Comparison of ENCODE assay signal across 8 cellular contexts in the genomic region with DNA sequence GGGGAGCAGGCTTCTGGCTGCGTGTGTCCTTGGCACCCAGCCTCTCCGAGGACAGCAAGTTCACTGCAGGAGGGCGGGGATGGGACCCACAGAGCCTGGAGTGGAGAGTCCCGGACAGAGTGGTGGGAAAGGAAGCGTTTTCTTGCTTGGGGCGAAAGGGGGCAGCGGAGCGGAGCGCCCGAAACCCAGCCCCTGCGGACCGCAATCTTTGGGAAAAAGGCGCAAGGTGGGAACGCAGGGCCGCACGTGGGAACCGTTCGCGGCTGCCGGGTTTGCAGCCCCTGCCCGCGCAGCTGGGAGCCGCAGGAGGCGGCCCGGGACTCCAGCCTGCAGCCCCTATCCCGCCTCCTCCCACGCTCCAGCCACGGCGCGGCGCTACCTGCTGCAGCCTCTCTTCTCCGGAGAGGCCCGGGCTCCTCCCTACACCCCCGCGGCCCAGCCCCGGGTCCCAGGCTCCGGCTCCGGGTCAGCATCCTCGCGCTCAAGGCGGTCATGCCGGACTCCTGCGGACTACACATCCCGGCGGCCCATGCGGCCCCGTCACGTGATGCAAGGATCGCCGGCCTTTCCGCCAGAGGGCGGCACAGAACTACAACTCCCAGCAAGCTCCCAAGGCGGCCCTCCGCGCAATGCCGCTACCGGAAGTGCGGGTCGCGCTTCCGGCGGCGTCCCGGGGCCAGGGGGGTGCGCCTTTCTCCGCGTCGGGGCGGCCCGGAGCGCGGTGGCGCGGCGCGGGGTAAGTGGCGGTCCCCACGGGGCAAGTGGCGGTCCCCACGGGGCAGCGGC. TPM values are rescaled to one million over a fixed set of nuclear protein-coding genes. Genes with fewer than 3 reads are reported as not detected.
DNase-seq lines count a peak whose midpoint lies in the region; ATAC-seq, FAIRE-seq and TF ChIP-seq lines count a peak whose summit lies in the region.

A gene (minus strand): TSS at position 505 of the 786 bp plus-strand sequence. CDS start 11 bp downstream, at position 494.
A gene (plus strand): TSS at position 656 of the 786 bp plus-strand sequence. CDS start 631 bp downstream, outside the sequence.

- no peaks in the 10 kb centered on the region for H4K20me1 ChIP-seq in keratinocyte (ENCODE audit: control insufficient read depth, extremely low read depth, insufficient read depth, low read length)

- peak within 1 kb of the TSS; percentile 82 for H3K9ac ChIP-seq in keratinocyte (ENCODE audit: control insufficient read depth, extremely low read depth, insufficient read depth, low read length)

- peak within 1 kb of the TSS; percentile 88 for H3K4me3 Mint-ChIP-seq in central memory CD8-positive, alpha-beta T cell

- DNase-seq in AG09319 (ENCODE audit: extremely low read depth, low read depth) = peak; percentile 87
- peak; percentile 91 for DNase-seq in NCI-H345 treated with DMSO at 0.1 percent for 48 hours (lab: John Stamatoyannopoulos, UW; ENCODE audit: unreplicated experiment)
- peak; percentile 88 for DNase-seq in activated CD4-positive, CD25-positive, alpha-beta regulatory T cell treated with anti-CD3 and anti-CD28 coated beads, Interleukin-2, amount 50 U/mL, for 16 hours (ENCODE audit: low read depth, low spot score)
- peak; percentile 81 to 83 for DNase-seq in central memory CD8-positive, alpha-beta T cell (ENCODE audit: low spot score in 2 of 2)
- DNase-seq in keratinocyte (ENCODE audit: low read depth, low spot score) = peak; percentile 77
- DNase-seq in stimulated activated CD4-positive, alpha-beta T cell treated with anti-CD3 and anti-CD28 coated beads, Interleukin-15, amount 100 ng/mL, for 1 hour (ENCODE audit: low read depth in 1 of 2, low spot score in 1 of 2) = peak; percentile 83 to 89

- peak; percentile 74 for FAIRE-seq in keratinocyte (lab: Jason Lieb, UNC)

- H3K79me2 ChIP-seq in keratinocyte (ENCODE audit: control insufficient read depth, insufficient read depth, low read length) = peaks cover 12% of the 10 kb centered on the region

- no peaks in the 10 kb centered on the region for H3K27me3 Mint-ChIP-seq in central memory CD8-positive, alpha-beta T cell

- peak within 1 kb of the TSS; percentile 78 for H2AFZ ChIP-seq in keratinocyte (ENCODE audit: control insufficient read depth, low read length)

- H3K4me3 ChIP-seq in keratinocyte (ENCODE audit: control insufficient read depth in 2 of 3, extremely low read depth in 1 of 3, insufficient read depth in 2 of 3, low read depth in 1 of 3, low read length in 3 of 3) = peak within 1 kb of the TSS; percentile 77 to 89 (median 84)

- peaks cover 24% of the 10 kb centered on the region for H3K4me1 Mint-ChIP-seq in central memory CD8-positive, alpha-beta T cell

- H3K27ac ChIP-seq in keratinocyte (ENCODE audit: control insufficient read depth, insufficient read depth, low read length) = peak within 1 kb of the TSS; percentile 8

- no peaks in the 10 kb centered on the region for H3K9me1 ChIP-seq in keratinocyte (ENCODE audit: control insufficient read depth, extremely low read depth, insufficient read depth, low read length)

- TF ChIP-seq CTCF in AG09319 (IDR thresholded peaks at IDR 0.05; ENCODE audit: low read depth, low read length) = peak; percentile 23
- TF ChIP-seq CTCF in keratinocyte (optimal IDR thresholded peaks at IDR 0.05 in 1 of 3, IDR thresholded peaks at IDR 0.05 in 1 of 3, conservative IDR thresholded peaks at IDR 0.05 in 1 of 3; ENCODE audit: extremely low read depth in 1 of 3, insufficient read depth in 2 of 3, low read length in 3 of 3) = peak in 2 of 3 experiments; percentile 9 to 61

- peaks cover 16% of the 10 kb centered on the region for H3K36me3 Mint-ChIP-seq in central memory CD8-positive, alpha-beta T cell (ENCODE audit: insufficient read depth)

- peak; percentile 89 for ATAC-seq in GM18909 (IDR thresholded peaks at IDR 0.05; ENCODE audit: poor library complexity, unreplicated experiment)
- peak; percentile 91 for ATAC-seq in HG03175 (IDR thresholded peaks at IDR 0.05; ENCODE audit: unreplicated experiment)
- ATAC-seq in central memory CD8-positive, alpha-beta T cell (replicated peaks; ENCODE audit: extremely low read depth, poor library complexity, severe bottlenecking) = peak; percentile 97

- dilution Hi-C loops in keratinocyte (cut with MboI; ENCODE audit: extremely low pct_ligation_motif_present, low sequenced_read_pairs) = no loop called here

- H3K9me3 Mint-ChIP-seq in central memory CD8-positive, alpha-beta T cell = no peaks in the 10 kb centered on the region

- H3K4me2 ChIP-seq in keratinocyte (ENCODE audit: control insufficient read depth, extremely low read depth, insufficient read depth, low read depth, low read length) = peak within 1 kb of the TSS; percentile 98

- H3K36me3 ChIP-seq in keratinocyte (ENCODE audit: control insufficient read depth in 2 of 2, extremely low read depth in 1 of 2, insufficient read depth in 2 of 2, low read length in 2 of 2) = peaks cover 4 to 6% of the 10 kb centered on the region in 2 experiments

- H3K27me3 ChIP-seq in keratinocyte (ENCODE audit: control insufficient read depth, extremely low read depth, insufficient read depth, low read length) = no peaks in the 10 kb centered on the region

- H3K27ac Mint-ChIP-seq in central memory CD8-positive, alpha-beta T cell (ENCODE audit: low read depth) = peak within 1 kb of the TSS; percentile 77

- H3K4me1 ChIP-seq in keratinocyte (ENCODE audit: control insufficient read depth, extremely low read depth, insufficient read depth, low read length) = peaks cover 12% of the 10 kb centered on the region

- H3K9me3 ChIP-seq in keratinocyte (ENCODE audit: control insufficient read depth, low read depth, low read length) = no peaks in the 10 kb centered on the region

RNA-seq across cellular contexts. Expression of the first gene that starts in this region (rescaled TPM):
- polyA plus RNA-seq in keratinocyte = 8.5 to 16.0 TPM (median 10.9 TPM) in 3 replicates
- 7.0 TPM for polyA plus RNA-seq in keratinocyte (2011; ENCODE audit: low read depth)
- 6.1 and 16.9 TPM in 2 replicates for polyA plus RNA-seq in keratinocyte (2011; cell fraction: cytosol; rRNA removed)
- 9.7 and 14.1 TPM in 2 replicates for polyA plus RNA-seq in keratinocyte (2011; cell fraction: nucleus; rRNA removed)
- polyA plus RNA-seq in keratinocyte (2012; ENCODE audit: low replicate concordance) = 4.8 and 18.1 TPM in 2 replicates
- 8.6 to 10.6 TPM (median 9.2 TPM) in 3 replicates for polyA minus RNA-seq in keratinocyte
- 24.7 TPM for polyA minus RNA-seq in keratinocyte (2011; cell fraction: cytosol; rRNA and poly(A)+ RNA removed)
- 5.4 and 9.2 TPM in 2 replicates for polyA minus RNA-seq in keratinocyte (2011; cell fraction: nucleus; rRNA and poly(A)+ RNA removed)

RNA-seq across cellular contexts. Expression of the second gene that starts in this region (rescaled TPM):
- polyA plus RNA-seq in keratinocyte = 22.6 to 28.8 TPM (median 23.3 TPM) in 3 replicates
- 92.2 TPM for polyA plus RNA-seq in keratinocyte (2011; ENCODE audit: low read depth)
- polyA plus RNA-seq in keratinocyte (2011; cell fraction: cytosol; rRNA removed) = 19.2 and 33.9 TPM in 2 replicates
- 84.1 and 102 TPM in 2 replicates for polyA plus RNA-seq in keratinocyte (2011; cell fraction: nucleus; rRNA removed)
- polyA plus RNA-seq in keratinocyte (2012; ENCODE audit: low replicate concordance) = 39.4 and 44.8 TPM in 2 replicates
- polyA minus RNA-seq in keratinocyte = 57.4 to 178 TPM (median 59.4 TPM) in 3 replicates
- 62.2 TPM for polyA minus RNA-seq in keratinocyte (2011; cell fraction: cytosol; rRNA and poly(A)+ RNA removed)
- polyA minus RNA-seq in keratinocyte (2011; cell fraction: nucleus; rRNA and poly(A)+ RNA removed) = 68.1 and 70.6 TPM in 2 replicates

Comparison
In these comparisons a context has a peak if more than half of its experiments do, and no peak if none do; other contexts are left out.
1. Peak in every context shown above with its lines: DNase-seq, ATAC-seq, H3K4me3 ChIP-seq and H3K27ac ChIP-seq.